16 cellular contexts compared by ENCODE assay signal in genomic region chr15:99452010-99452409, GRCh38.
DNase-seq lines count a peak whose midpoint lies in the region; ATAC-seq and TF ChIP-seq lines count a peak whose summit lies in the region.
"Had no signal": no experiment of that assay in that cellular context is flagged by ENCODE, and none has a peak within 500 bp of the region (broad histone marks: within the 10 kb centered on the region; RNA-seq: fewer than 3 reads in every experiment).

No MANE protein-coding gene starts in this region.

- H3K27me3 Mint-ChIP-seq in activated T-cell treated with anti-CD3 and anti-CD28 coated beads, Interleukin-2, amount 50 U/mL, for 72 hours (ENCODE audit: low read depth): no peaks in the 10 kb centered on the region
- H3K27me3 Mint-ChIP-seq in chondrocyte (ENCODE audit: low read depth): no peaks in the 10 kb centered on the region

- intact Hi-C loops in posterior cingulate gyrus (cut with DNase I): no loop called here

- H3K9me3 Mint-ChIP-seq in activated T-cell treated with anti-CD3 and anti-CD28 coated beads, Interleukin-2, amount 50 U/mL, for 72 hours: no peaks in the 10 kb centered on the region
- H3K9me3 Mint-ChIP-seq in chondrocyte (ENCODE audit: low read depth): no peaks in the 10 kb centered on the region

- no peak overlapping the region for H3K27ac Mint-ChIP-seq in activated T-cell treated with anti-CD3 and anti-CD28 coated beads, Interleukin-2, amount 50 U/mL, for 72 hours
- peak overlapping the region; percentile 84 for H3K27ac Mint-ChIP-seq in chondrocyte (ENCODE audit: unreplicated experiment)

- DNase-seq in activated T-cell treated with anti-CD3 and anti-CD28 coated beads, Interleukin-2, amount 50 U/mL, for 1 hour: peak; percentile 4
- DNase-seq in activated T-cell treated with anti-CD3 and anti-CD28 coated beads, Interleukin-2, amount 50 U/mL, for 72 hours: no peak
- DNase-seq in chondrocyte (ENCODE audit: low spot score) (peak; percentile 77), mesenteric fat pad (ENCODE audit: low spot score) (peak; percentile 55), posterior cingulate gyrus (no peak), NCI-H748 treated with DMSO at 0.1 percent for 48 hours (lab: John Stamatoyannopoulos, UW) (no peak)
- DNase-seq: activated gamma-delta T cell treated with Interleukin-2 at 50 U/mL for 16 hours; DMS 273 treated with DMSO at 0.1 percent for 48 hours; foreskin melanocyte; NCI-H146; NCI-H82; stimulated activated CD4-positive, alpha-beta T cell treated with anti-CD3 and anti-CD28 coated beads, Interleukin-4, amount 100 ng/mL, for 4 hours had no signal

- no peak for ATAC-seq in activated T-cell treated with anti-CD3 and anti-CD28 coated beads, Interleukin-2, amount 50 U/mL, for 72 hours (replicated peaks in 1 of 2)
- no peak for ATAC-seq in GM21528 (IDR thresholded peaks at IDR 0.05; ENCODE audit: low FRiP score, unreplicated experiment)

- H3K36me3 Mint-ChIP-seq in activated T-cell treated with anti-CD3 and anti-CD28 coated beads, Interleukin-2, amount 50 U/mL, for 72 hours (ENCODE audit: insufficient read depth in 2 of 2): no peaks in the 10 kb centered on the region
- no peaks in the 10 kb centered on the region for H3K36me3 Mint-ChIP-seq in chondrocyte (ENCODE audit: low read depth)

- TF ChIP-seq CTCF in chondrocyte (IDR thresholded peaks at IDR 0.05): no peak

- H3K27ac ChIP-seq in temporal lobe (ENCODE audit: low read depth, low read length): peak overlapping the region; percentile 69
- H3K27ac ChIP-seq: SK-N-MC, testis had no signal

- H3K4me3 Mint-ChIP-seq in activated T-cell treated with anti-CD3 and anti-CD28 coated beads, Interleukin-2, amount 50 U/mL, for 72 hours: no peak overlapping the region
- no peak overlapping the region for H3K4me3 Mint-ChIP-seq in chondrocyte (ENCODE audit: unreplicated experiment)

- H3K4me1 Mint-ChIP-seq in activated T-cell treated with anti-CD3 and anti-CD28 coated beads, Interleukin-2, amount 50 U/mL, for 72 hours (ENCODE audit: low read depth): peaks cover 31% of the 10 kb centered on the region
- H3K4me1 Mint-ChIP-seq in chondrocyte (ENCODE audit: low read depth): peaks cover 92% of the 10 kb centered on the region

Comparison
In these comparisons a context has a peak if more than half of its experiments do, and no peak if none do; other contexts are left out.
1. DNase-seq: peak in activated T-cell treated with anti-CD3 and anti-CD28 coated beads, Interleukin-2, amount 50 U/mL, for 1 hour (single experiment), chondrocyte (single experiment) and mesenteric fat pad (single experiment); none in activated T-cell treated with anti-CD3 and anti-CD28 coated beads, Interleukin-2, amount 50 U/mL, for 72 hours (0 of 2), posterior cingulate gyrus (0 of 10) and NCI-H748 treated with DMSO at 0.1 percent for 48 hours (single experiment).